20 cellular contexts compared by ENCODE assay signal in the genomic region with DNA sequence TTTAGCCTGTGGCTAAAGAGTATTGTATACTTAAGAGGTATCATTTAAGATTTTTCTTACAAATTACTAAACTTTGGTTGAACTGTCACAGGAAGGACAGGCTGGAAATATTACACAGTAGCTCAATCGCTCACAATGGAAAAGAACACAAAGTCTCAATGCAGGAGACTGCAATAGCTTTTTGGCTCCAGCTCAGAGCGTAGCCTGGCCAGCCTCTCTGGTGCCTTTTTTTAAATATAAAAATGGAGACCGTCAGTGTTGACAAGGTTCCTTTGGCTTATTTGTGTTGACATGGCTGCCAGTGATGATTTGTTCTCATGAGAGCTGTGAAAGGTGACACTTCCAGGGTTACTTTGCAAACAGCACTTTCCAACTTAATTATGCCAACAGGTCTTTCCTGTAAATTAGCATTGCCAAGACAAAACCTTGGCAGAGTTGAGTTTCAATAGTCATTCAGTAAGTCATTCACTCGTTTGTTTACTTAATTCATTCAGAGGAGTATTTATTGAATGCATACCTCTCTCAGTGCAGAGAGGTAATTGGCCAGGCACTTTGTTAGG.
DNase-seq lines count a peak whose midpoint lies in the region; ATAC-seq, FAIRE-seq and TF ChIP-seq lines count a peak whose summit lies in the region.
"Had no signal": no experiment of that assay in that cellular context is flagged by ENCODE, and none has a peak within 500 bp of the region (broad histone marks: within the 10 kb centered on the region; RNA-seq: fewer than 3 reads in every experiment).

No MANE protein-coding gene starts in this region.

- POLR2A ChIA-PET in endothelial cell of umbilical vein (lab: Charles Lee), result no interaction called here

- no peak overlapping the region for H3K9ac ChIP-seq in endothelial cell of umbilical vein (replicated peaks; ENCODE audit: extremely low read depth, insufficient read depth, low read length)

- no peaks in the 10 kb centered on the region for H3K36me3 ChIP-seq in endothelial cell of umbilical vein (ENCODE audit: control insufficient read depth in 2 of 2, extremely low read depth in 1 of 2, insufficient read depth in 2 of 2, low read length in 2 of 2)
- H3K36me3 ChIP-seq: tibial nerve had no signal

- dilution Hi-C loops in endothelial cell of umbilical vein (cut with MboI; ENCODE audit: extremely low pct_ligation_motif_present, low sequenced_read_pairs), result no loop called here

- H3K27ac ChIP-seq in endothelial cell of umbilical vein (ENCODE audit: insufficient read depth, low read depth, low read length), result no peak overlapping the region

- H3K27me3 ChIP-seq in endothelial cell of umbilical vein (ENCODE audit: control insufficient read depth in 2 of 2, insufficient read depth in 2 of 2, low read length in 2 of 2), result no peaks in the 10 kb centered on the region
- H3K27me3 ChIP-seq: hepatocyte, tibial nerve had no signal

- BruUV-seq in endothelial cell of umbilical vein (replicated peaks; lab: Mats Ljungman, UMichigan), result no TSS peak

- no peaks in the 10 kb centered on the region for H3K36me3 Mint-ChIP-seq in nephron (ENCODE audit: low read depth)
- H3K36me3 Mint-ChIP-seq: stimulated activated memory B cell treated with anti-CD40 and anti-IgM and Interleukin-4, amounts not matched to agents 10 μg/mL and 1 μg/mL and 100 μg/mL, for 72 hours had no signal

- no peaks in the 10 kb centered on the region for H3K9me3 ChIP-seq in endothelial cell of umbilical vein (replicated peaks; ENCODE audit: control insufficient read depth, insufficient read depth, low read length)
- H3K9me3 ChIP-seq: tibial nerve had no signal

- H3K4me2 ChIP-seq in endothelial cell of umbilical vein (ENCODE audit: insufficient read depth, low read length), result no peak overlapping the region
- H3K4me2 ChIP-seq: hepatocyte had no signal

- no peak for ATAC-seq in HG03469 (IDR thresholded peaks at IDR 0.05; ENCODE audit: unreplicated experiment)
- ATAC-seq: stimulated activated memory B cell treated with anti-CD40 and anti-IgM and Interleukin-4, amounts not matched to agents 10 μg/mL and 1 μg/mL and 100 μg/mL, for 72 hours had no signal

- H3K4me3 ChIP-seq in endothelial cell of umbilical vein (replicated peaks in 1 of 3; ENCODE audit: insufficient read depth in 1 of 3, low read depth in 1 of 3, low read length in 3 of 3), result no peak overlapping the region
- H3K4me3 ChIP-seq: hepatocyte, tibial nerve had no signal

- H3K4me1 Mint-ChIP-seq in nephron, result peaks cover 24% of the 10 kb centered on the region
- H3K4me1 Mint-ChIP-seq: stimulated activated memory B cell treated with anti-CD40 and anti-IgM and Interleukin-4, amounts not matched to agents 10 μg/mL and 1 μg/mL and 100 μg/mL, for 72 hours had no signal

- no peak overlapping the region for H3K4me3 Mint-ChIP-seq in nephron
- H3K4me3 Mint-ChIP-seq: activated naive CD4-positive, alpha-beta T cell treated with anti-CD3 and anti-CD28 coated beads for 36 hours; H9; stimulated activated memory B cell treated with anti-CD40 and anti-IgM and Interleukin-4, amounts not matched to agents 10 μg/mL and 1 μg/mL and 100 μg/mL, for 72 hours had no signal

- H3K9me1 ChIP-seq in endothelial cell of umbilical vein (replicated peaks; ENCODE audit: control insufficient read depth, extremely low read depth, insufficient read depth, low read length), result no peaks in the 10 kb centered on the region

- no peak for TF ChIP-seq POLR2A in endothelial cell of umbilical vein (IDR thresholded peaks at IDR 0.05; ENCODE audit: low read depth, low read length)

- DNase-seq in NCI-H1092 treated with DMSO at 0.1 percent for 48 hours (lab: John Stamatoyannopoulos, UW) (peak; percentile 68), NCI-H345 (lab: John Stamatoyannopoulos, UW) (peak; percentile 69), endothelial cell of umbilical vein (ENCODE audit: low read depth, low spot score) (peak; percentile 62), D721Med (ENCODE audit: insufficient read length, low spot score) (no peak), GM13976 (ENCODE audit: low spot score) (no peak)
- DNase-seq: activated CD4-positive, alpha-beta T cell treated with anti-CD3 and anti-CD28 coated beads, Interleukin-2, amount 50 U/mL, for 4 hours; activated naive CD4-positive, alpha-beta T cell treated with anti-CD3 and anti-CD28 coated beads for 36 hours; cortex of kidney; DMS79 treated with DMSO at 0.1 percent for 48 hours; H9; KG1; mesendoderm; RPMI8226; stimulated activated CD4-positive, alpha-beta T cell treated with anti-CD3 and anti-CD28 coated beads, Interleukin-12 subunit alpha, Interleukin-12 subunit beta, amount 100 ng/mL, for 4 hours had no signal

- in situ Hi-C loops in GM13976 (cut with MboI; ENCODE audit: low sequenced_read_pairs, unreplicated experiment), result no loop called here

- no peaks in the 10 kb centered on the region for H4K20me1 ChIP-seq in endothelial cell of umbilical vein (replicated peaks; ENCODE audit: control insufficient read depth, extremely low read depth, insufficient read depth, low read length)

- H3K27ac Mint-ChIP-seq in nephron, result peak overlapping the region; percentile 40 to 61 (median 56)
- H3K27ac Mint-ChIP-seq: activated naive CD4-positive, alpha-beta T cell treated with anti-CD3 and anti-CD28 coated beads for 36 hours; H9; stimulated activated memory B cell treated with anti-CD40 and anti-IgM and Interleukin-4, amounts not matched to agents 10 μg/mL and 1 μg/mL and 100 μg/mL, for 72 hours had no signal

- no peak for TF ChIP-seq CTCF in endothelial cell of umbilical vein (IDR thresholded peaks at IDR 0.05; ENCODE audit: extremely low read depth in 1 of 2, insufficient read depth in 1 of 2, low read depth in 1 of 2, low read length in 2 of 2)
- no peak for TF ChIP-seq CTCF in nephron (IDR thresholded peaks at IDR 0.05; ENCODE audit: unreplicated experiment in 3 of 3)
- TF ChIP-seq CTCF in D721Med (IDR thresholded peaks at IDR 0.05; ENCODE audit: insufficient read depth, missing control alignments), result no peak
- TF ChIP-seq CTCF in GM13976 (IDR thresholded peaks at IDR 0.05; ENCODE audit: borderline replicate concordance, control extremely low read depth, extremely low read depth, insufficient read depth, missing control alignments), result no peak

- intact Hi-C loops in endothelial cell of umbilical vein (cut with micrococcal nuclease), result loop anchor here (1.0 kb wide), 1 partner anchor 8 kb away; no protein-coding TSS in a partner anchor

- FAIRE-seq in endothelial cell of umbilical vein (lab: Jason Lieb, UNC) (peak; percentile 54), D721Med (lab: Jason Lieb, UNC) (no peak)
- FAIRE-seq: keratinocyte had no signal

- H3K79me2 ChIP-seq in endothelial cell of umbilical vein (ENCODE audit: control insufficient read depth, insufficient read depth, low read length), result no peaks in the 10 kb centered on the region
- H3K79me2 ChIP-seq: hepatocyte had no signal

- no peaks in the 10 kb centered on the region for H3K9me3 Mint-ChIP-seq in nephron
- H3K9me3 Mint-ChIP-seq: activated naive CD4-positive, alpha-beta T cell treated with anti-CD3 and anti-CD28 coated beads for 36 hours; H9; stimulated activated memory B cell treated with anti-CD40 and anti-IgM and Interleukin-4, amounts not matched to agents 10 μg/mL and 1 μg/mL and 100 μg/mL, for 72 hours had no signal

- CTCF ChIA-PET in endothelial cell of umbilical vein (lab: Charles Lee), result interaction anchor here (1.0 kb wide), 1 partner anchor 8 kb away, joined by 4 read pairs; no protein-coding TSS in a partner anchor

- peaks cover 26% of the 10 kb centered on the region for H3K4me1 ChIP-seq in endothelial cell of umbilical vein (ENCODE audit: control insufficient read depth, extremely low read depth, insufficient read depth, low read length)

- H3K27me3 Mint-ChIP-seq in nephron (ENCODE audit: low read depth), result no peaks in the 10 kb centered on the region
- H3K27me3 Mint-ChIP-seq: stimulated activated memory B cell treated with anti-CD40 and anti-IgM and Interleukin-4, amounts not matched to agents 10 μg/mL and 1 μg/mL and 100 μg/mL, for 72 hours had no signal

- H2AFZ ChIP-seq in endothelial cell of umbilical vein (ENCODE audit: low read depth, low read length), result peak overlapping the region; percentile 29
- H2AFZ ChIP-seq: hepatocyte had no signal

TF ChIP-seq in endothelial cell of umbilical vein, 7 proteins besides CTCF, POLR2A, EP300 and RAD21:
- TF ChIP-seq MYC (IDR thresholded peaks at IDR 0.05; ENCODE audit: low read depth, low read length) (no peak), EZH2 (IDR thresholded peaks at IDR 0.05; ENCODE audit: borderline replicate concordance, low read depth, low read length, severe bottlenecking) (no peak), JUN (IDR thresholded peaks at IDR 0.05; ENCODE audit: borderline replicate concordance, insufficient read depth, insufficient read length, low read depth) (no peak), FOS (IDR thresholded peaks at IDR 0.05; ENCODE audit: borderline replicate concordance, insufficient read depth, low read length) (no peak), POLR2AphosphoS5 (IDR thresholded peaks at IDR 0.05; ENCODE audit: insufficient read depth, low read depth, low read length) (no peak), GATA2 (IDR thresholded peaks at IDR 0.05; ENCODE audit: insufficient read depth, insufficient read length, low read depth, low read length) (no peak)
- TF ChIP-seq, protein P1, sequence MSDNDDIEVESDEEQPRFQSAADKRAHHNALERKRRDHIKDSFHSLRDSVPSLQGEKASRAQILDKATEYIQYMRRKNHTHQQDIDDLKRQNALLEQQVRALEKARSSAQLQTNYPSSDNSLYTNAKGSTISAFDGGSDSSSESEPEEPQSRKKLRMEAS (IDR thresholded peaks at IDR 0.05; ENCODE audit: insufficient read depth, insufficient read length), result no peak

Comparison
In these comparisons a context has a peak if more than half of its experiments do, and no peak if none do; other contexts are left out.
1. DNase-seq: peak in NCI-H1092 treated with DMSO at 0.1 percent for 48 hours (single experiment), NCI-H345 (single experiment) and endothelial cell of umbilical vein (single experiment); none in D721Med (single experiment) and GM13976 (single experiment).